In the genomic region with DNA sequence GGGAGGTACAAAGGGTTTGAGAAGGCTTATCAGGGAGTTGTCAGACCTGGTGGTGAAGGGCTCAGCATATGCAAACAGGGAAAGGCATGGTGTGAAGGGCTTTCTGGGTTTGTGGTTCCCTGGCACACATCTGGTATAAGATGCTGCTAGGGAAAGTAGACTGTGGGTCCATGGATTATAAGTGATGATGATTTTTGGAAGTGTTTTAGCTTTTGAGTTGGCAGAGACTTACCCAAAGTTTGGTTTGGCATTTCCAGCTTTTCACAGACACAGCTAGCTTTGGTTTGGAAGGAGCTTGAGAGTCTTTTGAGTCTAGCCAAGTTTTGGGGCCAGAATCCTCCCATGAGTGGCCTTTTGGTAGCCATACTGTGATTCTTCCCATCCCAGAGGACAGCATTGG, we compare ENCODE assay signal across 8 cellular contexts. TPM values are rescaled to one million over a fixed set of nuclear protein-coding genes. Genes with fewer than 3 reads are reported as not detected.
DNase-seq lines count a peak whose midpoint lies in the region; ATAC-seq and TF ChIP-seq lines count a peak whose summit lies in the region.

No MANE protein-coding gene starts in this region.

- H3F3A ChIP-seq in GM23248 (ENCODE audit: insufficient read depth), result peaks cover 5% of the 10 kb centered on the region; the same call in 1 of the 2 replicates

- H3K79me2 ChIP-seq in GM23248 (ENCODE audit: insufficient read depth), result peaks cover 65% of the 10 kb centered on the region

- no peak for ATAC-seq in T-cell (replicated peaks in 1 of 4)
- no peak for ATAC-seq in omental fat pad (ENCODE audit: low FRiP score)
- ATAC-seq in GM21515 (IDR thresholded peaks at IDR 0.05; ENCODE audit: unreplicated experiment), result no peak

- POLR2A ChIA-PET in T-cell (lab: Charles Lee), result no interaction called here

- H3K9me3 ChIP-seq in GM23248 (ENCODE audit: low read depth) (no peaks in the 10 kb centered on the region), sigmoid colon (no peaks in the 10 kb centered on the region)

- no peaks in the 10 kb centered on the region for H3K9me3 Mint-ChIP-seq in T-cell

- in situ Hi-C loops in GM23248 (cut with MboI), result no loop called here

- peaks cover 31% of the 10 kb centered on the region for H3K36me3 Mint-ChIP-seq in T-cell

- H3K27me3 ChIP-seq in GM23248 (replicated peaks; ENCODE audit: insufficient read depth), result no peaks in the 10 kb centered on the region
- no peaks in the 10 kb centered on the region for H3K27me3 ChIP-seq in sigmoid colon

- H3K4me3 ChIP-seq in GM23248, result peak overlapping the region; percentile 98
- peak overlapping the region; percentile 92 for H3K4me3 ChIP-seq in fibroblast of the aortic adventitia (ENCODE audit: low read depth, low read length)
- peak overlapping the region; percentile 74 to 98 (median 97) for H3K4me3 ChIP-seq in sigmoid colon

- CTCF ChIA-PET in T-cell (lab: Charles Lee), result no interaction called here

- H3K4me1 ChIP-seq in GM23248 (ENCODE audit: insufficient read depth), result peaks cover 10% of the 10 kb centered on the region; the same call in 1 of the 2 replicates
- peaks cover 0 to 34% (median 26%) of the 10 kb centered on the region in 4 donors for H3K4me1 ChIP-seq in sigmoid colon

- DNase-seq in GM23248, result no peak
- no peak for DNase-seq in T-cell
- no peak for DNase-seq in fibroblast of the aortic adventitia (ENCODE audit: low read depth)
- no peak for DNase-seq in sigmoid colon
- no peak for DNase-seq in AG08395 (ENCODE audit: low spot score)
- DNase-seq in middle frontal gyrus (ENCODE audit: extremely low spot score, low spot score), result no peak
- no peak for DNase-seq in omental fat pad (ENCODE audit: low spot score)

- peak overlapping the region; percentile 96 for H3K9ac ChIP-seq in GM23248

- intact Hi-C loops in sigmoid colon (cut with DNase I), result no loop called here

- TF ChIP-seq POLR2A in sigmoid colon (IDR thresholded peaks at IDR 0.05), result no peak

- H4K20me1 ChIP-seq in GM23248 (ENCODE audit: insufficient read depth), result peaks cover 14% of the 10 kb centered on the region; the same call in 1 of the 2 replicates

- no peaks in the 10 kb centered on the region for H3K9me2 ChIP-seq in GM23248 (ENCODE audit: insufficient read depth)

- H3K27ac ChIP-seq in GM23248 (no peak overlapping the region), sigmoid colon (peak overlapping the region in 3 of 4 donors; percentile 86 to 98 (median 98))

- peaks cover 34% of the 10 kb centered on the region for H3K36me3 ChIP-seq in GM23248 (ENCODE audit: low read depth)
- peaks cover 32 to 49% (median 43%) of the 10 kb centered on the region in 4 donors for H3K36me3 ChIP-seq in sigmoid colon

- H2AFZ ChIP-seq in GM23248, result no peak overlapping the region

- no peak for TF ChIP-seq CTCF in fibroblast of the aortic adventitia (IDR thresholded peaks at IDR 0.05; ENCODE audit: insufficient read depth, low read length)
- no peak for TF ChIP-seq CTCF in sigmoid colon (IDR thresholded peaks at IDR 0.05)
- no peak for TF ChIP-seq CTCF in omental fat pad (IDR thresholded peaks at IDR 0.05)

- peak overlapping the region; percentile 90 to 91 (median 90) for H3K4me3 Mint-ChIP-seq in T-cell

- TF ChIP-seq EP300 in sigmoid colon (IDR thresholded peaks at IDR 0.05), result no peak

- peaks cover 36 to 46% (median 40%) of the 10 kb centered on the region in 3 donors for H3K4me1 Mint-ChIP-seq in T-cell

- H3K27me3 Mint-ChIP-seq in T-cell, result no peaks in the 10 kb centered on the region

- H3K4me2 ChIP-seq in GM23248 (ENCODE audit: unreplicated experiment), result peak overlapping the region; percentile 96

- H3K27ac Mint-ChIP-seq in T-cell, result peak overlapping the region; percentile 85 to 89

RNA-seq across cellular contexts. Expression of a gene that starts 2.3 kb away (rescaled TPM):
- total RNA-seq in GM23248 (2014; rRNA removed; shearing (Covaris generic)), result 263 and 319 TPM in 2 replicates
- polyA plus RNA-seq in GM23248 (2016; fragmentation: Nextera tagmentation; extraction: Ambion mirVana) (61.5 and 62.0 TPM in 2 replicates), sigmoid colon (100 to 1,000 TPM in 2 of 3 donors, 10 to 100 TPM in 1; 84.8 to 223 (median 150) TPM)
- total RNA-seq in T-cell (100 to 1,000 TPM; 374 to 574 (median 403) TPM), fibroblast of the aortic adventitia (ENCODE audit: low replicate concordance) (233 and 474 TPM in 2 replicates), sigmoid colon (100 to 1,000 TPM; 157 to 236 (median 207) TPM), omental fat pad (100 to 1,000 TPM; 151 to 238 (median 166) TPM)

RNA-seq across cellular contexts. Expression of a gene that starts 8.8 kb away (rescaled TPM):
- total RNA-seq in GM23248 (2014; rRNA removed; shearing (Covaris generic)), result 88.6 and 89.2 TPM in 2 replicates
- 186 and 193 TPM in 2 replicates for polyA plus RNA-seq in GM23248 (2016; fragmentation: Nextera tagmentation; extraction: Ambion mirVana)
- 10 to 100 TPM; 61.5 to 82.9 (median 79.3) TPM for total RNA-seq in T-cell
- 109 and 239 TPM in 2 replicates for total RNA-seq in fibroblast of the aortic adventitia (ENCODE audit: low replicate concordance)
- 100 to 1,000 TPM; 101 to 144 (median 136) TPM for total RNA-seq in sigmoid colon
- polyA plus RNA-seq in sigmoid colon, result 100 to 1,000 TPM; 196 to 372 (median 300) TPM
- 100 to 1,000 TPM in 2 of 4 donors, 10 to 100 TPM in 2; 87.0 to 115 (median 99.6) TPM for total RNA-seq in omental fat pad

RNA-seq across cellular contexts. Expression of a gene that starts 12.3 kb away (rescaled TPM):
- 60.3 and 60.4 TPM in 2 replicates for total RNA-seq in GM23248 (2014; rRNA removed; shearing (Covaris generic))
- polyA plus RNA-seq in GM23248 (2016; fragmentation: Nextera tagmentation; extraction: Ambion mirVana), result 8.7 and 13.9 TPM in 2 replicates
- total RNA-seq in T-cell, result 10 to 100 TPM; 35.6 to 53.5 (median 48.6) TPM
- 36.8 and 55.1 TPM in 2 replicates for total RNA-seq in fibroblast of the aortic adventitia (ENCODE audit: low replicate concordance)
- 10 to 100 TPM; 22.4 to 37.5 (median 30.3) TPM for total RNA-seq in sigmoid colon
- polyA plus RNA-seq in sigmoid colon, result 10 to 100 TPM; 48.0 to 58.5 (median 57.8) TPM
- total RNA-seq in omental fat pad, result 10 to 100 TPM; 19.4 to 26.2 (median 23.3) TPM

RNA-seq across cellular contexts. Expression of a gene that starts 26.5 kb away (rescaled TPM):
- 5.9 and 9.0 TPM in 2 replicates for total RNA-seq in GM23248 (2014; rRNA removed; shearing (Covaris generic))
- polyA plus RNA-seq in GM23248 (2016; fragmentation: Nextera tagmentation; extraction: Ambion mirVana) (16.0 and 17.9 TPM in 2 replicates), sigmoid colon (10 to 100 TPM in 1 of 3 donors, 1 to 10 TPM in 2; 4.9 to 10.2 (median 6.0) TPM)
- total RNA-seq in T-cell (10 to 100 TPM in 4 of 5 donors, 1 to 10 TPM in 1; 8.3 to 27.8 (median 24.5) TPM), fibroblast of the aortic adventitia (ENCODE audit: low replicate concordance) (9.2 and 9.9 TPM in 2 replicates), sigmoid colon (10 to 100 TPM in 1 of 4 donors, 1 to 10 TPM in 3; 7.6 to 13.8 (median 8.4) TPM), omental fat pad (10 to 100 TPM in 1 of 4 donors, 1 to 10 TPM in 3; 4.6 to 10.2 (median 8.4) TPM)

RNA-seq across cellular contexts. Expression of a gene that starts 27.0 kb away (rescaled TPM):
- 20.8 and 32.1 TPM in 2 replicates for total RNA-seq in GM23248 (2014; rRNA removed; shearing (Covaris generic))
- polyA plus RNA-seq in GM23248 (2016; fragmentation: Nextera tagmentation; extraction: Ambion mirVana) (6.7 and 9.0 TPM in 2 replicates), sigmoid colon (10 to 100 TPM in 1 of 3 donors, 1 to 10 TPM in 2; 5.8 to 28.7 (median 9.0) TPM)
- total RNA-seq in T-cell (10 to 100 TPM; 37.0 to 59.3 (median 47.2) TPM), fibroblast of the aortic adventitia (ENCODE audit: low replicate concordance) (15.5 and 21.1 TPM in 2 replicates), sigmoid colon (10 to 100 TPM; 13.6 to 31.5 (median 20.1) TPM), omental fat pad (10 to 100 TPM; 15.8 to 32.5 (median 22.1) TPM)
